Comparison of ENCODE assay signal across 1 cellular context in the genomic region with DNA sequence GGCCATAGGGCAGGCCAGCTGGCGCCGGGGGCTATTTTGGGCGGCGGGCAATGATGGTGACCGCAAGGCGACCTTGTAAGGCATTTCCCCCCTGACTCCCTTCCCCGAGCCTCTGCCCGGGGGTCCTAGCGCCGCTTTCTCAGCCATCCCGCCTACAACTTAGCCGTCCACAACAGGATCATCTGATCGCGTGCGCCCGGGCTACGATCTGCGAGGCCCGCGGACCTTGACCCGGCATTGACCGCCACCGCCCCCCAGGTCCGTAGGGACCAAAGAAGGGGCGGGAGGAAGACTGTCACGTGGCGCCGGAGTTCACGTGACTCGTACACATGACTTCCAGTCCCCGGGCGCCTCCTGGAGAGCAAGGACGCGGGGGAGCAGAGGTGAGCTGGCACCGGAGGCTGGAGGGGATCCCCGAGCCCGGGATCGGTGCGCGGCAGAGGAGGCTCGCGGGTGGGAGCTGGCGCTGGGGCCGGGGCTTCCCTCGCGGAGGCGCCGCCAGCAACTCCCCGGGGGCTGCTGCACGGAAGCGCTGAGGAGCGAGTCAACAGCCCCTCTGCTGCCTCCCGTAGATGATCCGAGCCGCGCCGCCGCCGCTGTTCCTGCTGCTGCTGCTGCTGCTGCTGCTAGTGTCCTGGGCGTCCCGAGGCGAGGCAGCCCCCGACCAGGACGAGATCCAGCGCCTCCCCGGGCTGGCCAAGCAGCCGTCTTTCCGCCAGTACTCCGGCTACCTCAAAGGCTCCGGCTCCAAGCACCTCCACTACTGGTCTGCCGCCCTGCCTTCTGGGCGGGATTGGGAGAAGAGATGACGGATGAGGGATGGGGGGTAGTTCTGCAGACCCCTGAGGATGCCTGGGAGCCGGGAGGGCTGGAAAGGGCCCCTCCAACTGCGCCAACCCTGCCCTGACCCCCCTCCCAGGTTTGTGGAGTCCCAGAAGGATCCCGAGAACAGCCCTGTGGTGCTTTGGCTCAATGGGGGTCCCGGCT.
TF ChIP-seq lines count a peak whose summit lies in the region.

A gene (plus strand): TSS at position 339 of the 987 bp plus-strand sequence. CDS start 234 bp downstream, at position 573.
A gene with protein sequence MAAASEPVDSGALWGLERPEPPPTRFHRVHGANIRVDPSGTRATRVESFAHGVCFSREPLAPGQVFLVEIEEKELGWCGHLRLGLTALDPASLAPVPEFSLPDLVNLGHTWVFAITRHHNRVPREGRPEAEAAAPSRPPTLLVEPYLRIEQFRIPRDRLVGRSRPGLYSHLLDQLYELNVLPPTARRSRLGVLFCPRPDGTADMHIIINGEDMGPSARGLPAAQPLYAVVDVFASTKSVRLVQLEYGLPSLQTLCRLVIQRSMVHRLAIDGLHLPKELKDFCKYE (minus strand): TSS at position 212 of the 987 bp plus-strand sequence. CDS start 217 bp downstream, outside the sequence.

TF ChIP-seq in HepG2, 621 proteins besides CTCF, POLR2A, EP300 and RAD21 (continued from another document and continues in another):
- TF ChIP-seq GTF3A (CRISPR knock-in tag; conservative IDR thresholded peaks at IDR 0.05) (peak; percentile 98; the same call in 1 of the 2 replicates), ARHGAP35 (CRISPR knock-in tag; IDR thresholded peaks at IDR 0.05; ENCODE audit: borderline replicate concordance) (peak; percentile 99), ZSCAN30 (CRISPR knock-in tag; IDR thresholded peaks at IDR 0.05) (peak; percentile 99), ZSCAN12 (CRISPR knock-in tag; IDR thresholded peaks at IDR 0.05) (peak; percentile 93), HOXA3 (CRISPR knock-in tag; IDR thresholded peaks at IDR 0.05) (peak; percentile 98), AGO2 (optimal IDR thresholded peaks at IDR 0.05; ENCODE audit: low read depth, low read length) (peak; percentile 13), ZSCAN29 (CRISPR knock-in tag; conservative IDR thresholded peaks at IDR 0.05) (peak; percentile 98), ADNP (CRISPR knock-in tag; IDR thresholded peaks at IDR 0.05) (peak; percentile 47; the same call in 1 of the 2 replicates), PITX1 (CRISPR knock-in tag; IDR thresholded peaks at IDR 0.05) (peak; percentile 97), ZNF572 (CRISPR knock-in tag; IDR thresholded peaks at IDR 0.05) (peak; percentile 73; the same call in 1 of the 2 replicates), ZNF354B (CRISPR knock-in tag; IDR thresholded peaks at IDR 0.05) (peak; percentile 99), CENPT (CRISPR knock-in tag; IDR thresholded peaks at IDR 0.05; ENCODE audit: low read depth) (peak; percentile 25), ZNF614 (CRISPR knock-in tag; IDR thresholded peaks at IDR 0.05; ENCODE audit: borderline replicate concordance) (peak; percentile 100), ZNF556 (CRISPR knock-in tag; IDR thresholded peaks at IDR 0.05; ENCODE audit: borderline replicate concordance) (peak; percentile 99), TAF15 (IDR thresholded peaks at IDR 0.05; ENCODE audit: low read depth, low read length, poor library complexity, severe bottlenecking) (peak; percentile 32), FOXA1 (IDR thresholded peaks at IDR 0.05) (no peak), FOXA1 (CRISPR knock-in tag; IDR thresholded peaks at IDR 0.05) (peak; percentile 80), CHD2 (IDR thresholded peaks at IDR 0.05; ENCODE audit: low read depth, low read length) (peak; percentile 72; the same call in 1 of the 2 replicates), ZNF552 (CRISPR knock-in tag; IDR thresholded peaks at IDR 0.05; ENCODE audit: borderline replicate concordance) (peak; percentile 99), SAFB2 (CRISPR knock-in tag; IDR thresholded peaks at IDR 0.05; ENCODE audit: borderline replicate concordance, low read depth) (peak; percentile 99), ZNF225 (CRISPR knock-in tag; IDR thresholded peaks at IDR 0.05) (0 out of 2 replicates have a peak, but pooled peaks have one; percentile 62), STAT5B (CRISPR knock-in tag; IDR thresholded peaks at IDR 0.05) (peak; percentile 90; the same call in 1 of the 2 replicates), MLLT10 (CRISPR knock-in tag; IDR thresholded peaks at IDR 0.05) (no peak; the same call in 1 of the 2 replicates), ZNF773 (CRISPR knock-in tag; IDR thresholded peaks at IDR 0.05; ENCODE audit: borderline replicate concordance) (peak; percentile 37; the same call in 1 of the 2 replicates), ZIK1 (CRISPR knock-in tag; IDR thresholded peaks at IDR 0.05; ENCODE audit: borderline replicate concordance, low read depth) (peak; percentile 94), GATAD2A (CRISPR knock-in tag; IDR thresholded peaks at IDR 0.05) (peak; percentile 97), NR2F1 (CRISPR knock-in tag; IDR thresholded peaks at IDR 0.05) (peak; percentile 98), ZNF296 (CRISPR knock-in tag; conservative IDR thresholded peaks at IDR 0.05) (peak; percentile 91), TSC22D2 (CRISPR knock-in tag; IDR thresholded peaks at IDR 0.05; ENCODE audit: borderline replicate concordance) (peak; percentile 98), NCOA5 (CRISPR knock-in tag; IDR thresholded peaks at IDR 0.05) (no peak)
- TF ChIP-seq, protein P1, sequence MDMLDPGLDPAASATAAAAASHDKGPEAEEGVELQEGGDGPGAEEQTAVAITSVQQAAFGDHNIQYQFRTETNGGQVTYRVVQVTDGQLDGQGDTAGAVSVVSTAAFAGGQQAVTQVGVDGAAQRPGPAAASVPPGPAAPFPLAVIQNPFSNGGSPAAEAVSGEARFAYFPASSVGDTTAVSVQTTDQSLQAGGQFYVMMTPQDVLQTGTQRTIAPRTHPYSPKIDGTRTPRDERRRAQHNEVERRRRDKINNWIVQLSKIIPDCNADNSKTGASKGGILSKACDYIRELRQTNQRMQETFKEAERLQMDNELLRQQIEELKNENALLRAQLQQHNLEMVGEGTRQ (IDR thresholded peaks at IDR 0.05; ENCODE audit: low read depth, low read length), result peak; percentile 100
- TF ChIP-seq, protein P1 (CRISPR knock-in tag; IDR thresholded peaks at IDR 0.05; ENCODE audit: borderline replicate concordance), result peak; percentile 100
- TF ChIP-seq, protein P2, sequence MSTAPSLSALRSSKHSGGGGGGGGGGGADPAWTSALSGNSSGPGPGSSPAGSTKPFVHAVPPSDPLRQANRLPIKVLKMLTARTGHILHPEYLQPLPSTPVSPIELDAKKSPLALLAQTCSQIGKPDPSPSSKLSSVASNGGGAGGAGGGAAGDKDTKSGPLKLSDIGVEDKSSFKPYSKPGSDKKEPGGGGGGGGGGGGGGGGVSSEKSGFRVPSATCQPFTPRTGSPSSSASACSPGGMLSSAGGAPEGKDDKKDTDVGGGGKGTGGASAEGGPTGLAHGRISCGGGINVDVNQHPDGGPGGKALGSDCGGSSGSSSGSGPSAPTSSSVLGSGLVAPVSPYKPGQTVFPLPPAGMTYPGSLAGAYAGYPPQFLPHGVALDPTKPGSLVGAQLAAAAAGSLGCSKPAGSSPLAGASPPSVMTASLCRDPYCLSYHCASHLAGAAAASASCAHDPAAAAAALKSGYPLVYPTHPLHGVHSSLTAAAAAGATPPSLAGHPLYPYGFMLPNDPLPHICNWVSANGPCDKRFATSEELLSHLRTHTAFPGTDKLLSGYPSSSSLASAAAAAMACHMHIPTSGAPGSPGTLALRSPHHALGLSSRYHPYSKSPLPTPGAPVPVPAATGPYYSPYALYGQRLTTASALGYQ (CRISPR knock-in tag; IDR thresholded peaks at IDR 0.05), result peak; percentile 98
- TF ChIP-seq, protein P3, sequence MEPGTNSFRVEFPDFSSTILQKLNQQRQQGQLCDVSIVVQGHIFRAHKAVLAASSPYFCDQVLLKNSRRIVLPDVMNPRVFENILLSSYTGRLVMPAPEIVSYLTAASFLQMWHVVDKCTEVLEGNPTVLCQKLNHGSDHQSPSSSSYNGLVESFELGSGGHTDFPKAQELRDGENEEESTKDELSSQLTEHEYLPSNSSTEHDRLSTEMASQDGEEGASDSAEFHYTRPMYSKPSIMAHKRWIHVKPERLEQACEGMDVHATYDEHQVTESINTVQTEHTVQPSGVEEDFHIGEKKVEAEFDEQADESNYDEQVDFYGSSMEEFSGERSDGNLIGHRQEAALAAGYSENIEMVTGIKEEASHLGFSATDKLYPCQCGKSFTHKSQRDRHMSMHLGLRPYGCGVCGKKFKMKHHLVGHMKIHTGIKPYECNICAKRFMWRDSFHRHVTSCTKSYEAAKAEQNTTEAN (CRISPR knock-in tag; conservative IDR thresholded peaks at IDR 0.05), result peak; percentile 97
- TF ChIP-seq, protein P4, sequence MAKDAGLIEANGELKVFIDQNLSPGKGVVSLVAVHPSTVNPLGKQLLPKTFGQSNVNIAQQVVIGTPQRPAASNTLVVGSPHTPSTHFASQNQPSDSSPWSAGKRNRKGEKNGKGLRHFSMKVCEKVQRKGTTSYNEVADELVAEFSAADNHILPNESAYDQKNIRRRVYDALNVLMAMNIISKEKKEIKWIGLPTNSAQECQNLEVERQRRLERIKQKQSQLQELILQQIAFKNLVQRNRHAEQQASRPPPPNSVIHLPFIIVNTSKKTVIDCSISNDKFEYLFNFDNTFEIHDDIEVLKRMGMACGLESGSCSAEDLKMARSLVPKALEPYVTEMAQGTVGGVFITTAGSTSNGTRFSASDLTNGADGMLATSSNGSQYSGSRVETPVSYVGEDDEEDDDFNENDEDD (CRISPR knock-in tag; IDR thresholded peaks at IDR 0.05; ENCODE audit: borderline replicate concordance), result peak; percentile 99
- TF ChIP-seq, protein P5, sequence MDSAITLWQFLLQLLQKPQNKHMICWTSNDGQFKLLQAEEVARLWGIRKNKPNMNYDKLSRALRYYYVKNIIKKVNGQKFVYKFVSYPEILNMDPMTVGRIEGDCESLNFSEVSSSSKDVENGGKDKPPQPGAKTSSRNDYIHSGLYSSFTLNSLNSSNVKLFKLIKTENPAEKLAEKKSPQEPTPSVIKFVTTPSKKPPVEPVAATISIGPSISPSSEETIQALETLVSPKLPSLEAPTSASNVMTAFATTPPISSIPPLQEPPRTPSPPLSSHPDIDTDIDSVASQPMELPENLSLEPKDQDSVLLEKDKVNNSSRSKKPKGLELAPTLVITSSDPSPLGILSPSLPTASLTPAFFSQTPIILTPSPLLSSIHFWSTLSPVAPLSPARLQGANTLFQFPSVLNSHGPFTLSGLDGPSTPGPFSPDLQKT (CRISPR knock-in tag; IDR thresholded peaks at IDR 0.05; ENCODE audit: borderline replicate concordance), result peak; percentile 80; the same call in 1 of the 2 replicates
- TF ChIP-seq, protein P6, sequence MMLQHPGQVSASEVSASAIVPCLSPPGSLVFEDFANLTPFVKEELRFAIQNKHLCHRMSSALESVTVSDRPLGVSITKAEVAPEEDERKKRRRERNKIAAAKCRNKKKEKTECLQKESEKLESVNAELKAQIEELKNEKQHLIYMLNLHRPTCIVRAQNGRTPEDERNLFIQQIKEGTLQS (CRISPR knock-in tag; IDR thresholded peaks at IDR 0.05), result no peak
- TF ChIP-seq, protein P7, sequence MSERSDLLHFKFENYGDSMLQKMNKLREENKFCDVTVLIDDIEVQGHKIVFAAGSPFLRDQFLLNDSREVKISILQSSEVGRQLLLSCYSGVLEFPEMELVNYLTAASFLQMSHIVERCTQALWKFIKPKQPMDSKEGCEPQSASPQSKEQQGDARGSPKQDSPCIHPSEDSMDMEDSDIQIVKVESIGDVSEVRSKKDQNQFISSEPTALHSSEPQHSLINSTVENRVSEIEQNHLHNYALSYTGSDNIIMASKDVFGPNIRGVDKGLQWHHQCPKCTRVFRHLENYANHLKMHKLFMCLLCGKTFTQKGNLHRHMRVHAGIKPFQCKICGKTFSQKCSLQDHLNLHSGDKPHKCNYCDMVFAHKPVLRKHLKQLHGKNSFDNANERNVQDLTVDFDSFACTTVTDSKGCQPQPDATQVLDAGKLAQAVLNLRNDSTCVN (CRISPR knock-in tag; IDR thresholded peaks at IDR 0.05; ENCODE audit: borderline replicate concordance), result peak; percentile 96
- TF ChIP-seq, protein P8, sequence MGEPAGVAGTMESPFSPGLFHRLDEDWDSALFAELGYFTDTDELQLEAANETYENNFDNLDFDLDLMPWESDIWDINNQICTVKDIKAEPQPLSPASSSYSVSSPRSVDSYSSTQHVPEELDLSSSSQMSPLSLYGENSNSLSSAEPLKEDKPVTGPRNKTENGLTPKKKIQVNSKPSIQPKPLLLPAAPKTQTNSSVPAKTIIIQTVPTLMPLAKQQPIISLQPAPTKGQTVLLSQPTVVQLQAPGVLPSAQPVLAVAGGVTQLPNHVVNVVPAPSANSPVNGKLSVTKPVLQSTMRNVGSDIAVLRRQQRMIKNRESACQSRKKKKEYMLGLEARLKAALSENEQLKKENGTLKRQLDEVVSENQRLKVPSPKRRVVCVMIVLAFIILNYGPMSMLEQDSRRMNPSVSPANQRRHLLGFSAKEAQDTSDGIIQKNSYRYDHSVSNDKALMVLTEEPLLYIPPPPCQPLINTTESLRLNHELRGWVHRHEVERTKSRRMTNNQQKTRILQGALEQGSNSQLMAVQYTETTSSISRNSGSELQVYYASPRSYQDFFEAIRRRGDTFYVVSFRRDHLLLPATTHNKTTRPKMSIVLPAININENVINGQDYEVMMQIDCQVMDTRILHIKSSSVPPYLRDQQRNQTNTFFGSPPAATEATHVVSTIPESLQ (CRISPR knock-in tag; conservative IDR thresholded peaks at IDR 0.05), result peak; percentile 93; the same call in 1 of the 2 replicates
- TF ChIP-seq, protein P9, sequence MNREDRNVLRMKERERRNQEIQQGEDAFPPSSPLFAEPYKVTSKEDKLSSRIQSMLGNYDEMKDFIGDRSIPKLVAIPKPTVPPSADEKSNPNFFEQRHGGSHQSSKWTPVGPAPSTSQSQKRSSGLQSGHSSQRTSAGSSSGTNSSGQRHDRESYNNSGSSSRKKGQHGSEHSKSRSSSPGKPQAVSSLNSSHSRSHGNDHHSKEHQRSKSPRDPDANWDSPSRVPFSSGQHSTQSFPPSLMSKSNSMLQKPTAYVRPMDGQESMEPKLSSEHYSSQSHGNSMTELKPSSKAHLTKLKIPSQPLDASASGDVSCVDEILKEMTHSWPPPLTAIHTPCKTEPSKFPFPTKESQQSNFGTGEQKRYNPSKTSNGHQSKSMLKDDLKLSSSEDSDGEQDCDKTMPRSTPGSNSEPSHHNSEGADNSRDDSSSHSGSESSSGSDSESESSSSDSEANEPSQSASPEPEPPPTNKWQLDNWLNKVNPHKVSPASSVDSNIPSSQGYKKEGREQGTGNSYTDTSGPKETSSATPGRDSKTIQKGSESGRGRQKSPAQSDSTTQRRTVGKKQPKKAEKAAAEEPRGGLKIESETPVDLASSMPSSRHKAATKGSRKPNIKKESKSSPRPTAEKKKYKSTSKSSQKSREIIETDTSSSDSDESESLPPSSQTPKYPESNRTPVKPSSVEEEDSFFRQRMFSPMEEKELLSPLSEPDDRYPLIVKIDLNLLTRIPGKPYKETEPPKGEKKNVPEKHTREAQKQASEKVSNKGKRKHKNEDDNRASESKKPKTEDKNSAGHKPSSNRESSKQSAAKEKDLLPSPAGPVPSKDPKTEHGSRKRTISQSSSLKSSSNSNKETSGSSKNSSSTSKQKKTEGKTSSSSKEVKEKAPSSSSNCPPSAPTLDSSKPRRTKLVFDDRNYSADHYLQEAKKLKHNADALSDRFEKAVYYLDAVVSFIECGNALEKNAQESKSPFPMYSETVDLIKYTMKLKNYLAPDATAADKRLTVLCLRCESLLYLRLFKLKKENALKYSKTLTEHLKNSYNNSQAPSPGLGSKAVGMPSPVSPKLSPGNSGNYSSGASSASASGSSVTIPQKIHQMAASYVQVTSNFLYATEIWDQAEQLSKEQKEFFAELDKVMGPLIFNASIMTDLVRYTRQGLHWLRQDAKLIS (CRISPR knock-in tag; IDR thresholded peaks at IDR 0.05), result peak; percentile 88
